26 cellular contexts compared by ENCODE assay signal in genomic region chr2:168171069-168171762, GRCh38.
DNase-seq lines count a peak whose midpoint lies in the region; ATAC-seq, FAIRE-seq and TF ChIP-seq lines count a peak whose summit lies in the region.
"Had no signal": no experiment of that assay in that cellular context is flagged by ENCODE, and none has a peak within 500 bp of the region (broad histone marks: within the 10 kb centered on the region; RNA-seq: fewer than 3 reads in every experiment).

No MANE protein-coding gene starts in this region.

- peaks cover 6% of the 10 kb centered on the region; the same call in 1 of the 2 replicates for H3K36me3 ChIP-seq in IMR-90 (ENCODE audit: control insufficient read depth, insufficient read depth, low read length)

- DNase-seq in DMS 273 (lab: John Stamatoyannopoulos, UW; ENCODE audit: unreplicated experiment) (peak; percentile 23), DMS 273 treated with DMSO at 0.1 percent for 48 hours (lab: John Stamatoyannopoulos, UW) (no peak), IMR-90 (no peak), amniotic epithelial cell (ENCODE audit: low read depth) (peak; percentile 28), posterior cingulate gyrus (peak in 6 of 10 donors; percentile 37 to 84 (median 70)), GM12892 (ENCODE audit: insufficient read length) (no peak), NCI-H526 (lab: John Stamatoyannopoulos, UW) (no peak), LoVo (ENCODE audit: low spot score) (no peak)
- DNase-seq: ACHN, DMS79, H9, HFFc6, Karpas-422, NCI-H1105, NCI-H2081, NCI-H2171, NCI-H345, NCI-H524, NCI-H82, PC-3, RPMI8226, SHP77 treated with DMSO at 0.1 percent for 48 hours, SK-N-SH, T-helper 2 cell had no signal

- no peak overlapping the region for H4K5ac ChIP-seq in IMR-90 (ENCODE audit: low read depth, low read length)

- H3K9me3 ChIP-seq in IMR-90 (ENCODE audit: control insufficient read depth, insufficient read depth, low read length), result no peaks in the 10 kb centered on the region
- H3K9me3 ChIP-seq: SK-N-SH had no signal

- in situ Hi-C loops in IMR-90 (cut with MboI; ENCODE audit: low sequenced_read_pairs), result no loop called here

- H3K27ac ChIP-seq in IMR-90 (ENCODE audit: insufficient read depth, low read length), result no peak overlapping the region
- H3K27ac ChIP-seq: 22Rv1 had no signal

- dilution Hi-C loops in IMR-90 (cut with HindIII; ENCODE audit: low sequenced_read_pairs, unreplicated experiment), result no loop called here

- CTCF ChIA-PET in IMR-90 (lab: Yijun Ruan, JAX), result interaction anchor here (1.2 kb wide), 1 partner anchor 21 kb away, joined by 3 read pairs; no protein-coding TSS in a partner anchor

- no peak overlapping the region for H3K4me2 ChIP-seq in IMR-90 (ENCODE audit: low read depth, low read length)
- H3K4me2 ChIP-seq: SK-N-SH had no signal

- TF ChIP-seq RAD21 in IMR-90 (IDR thresholded peaks at IDR 0.05; ENCODE audit: low read length), result no peak

- TF ChIP-seq POLR2A in IMR-90 (IDR thresholded peaks at IDR 0.05; ENCODE audit: low read depth, low read length) (no peak), GM12892 (IDR thresholded peaks at IDR 0.05; ENCODE audit: low read depth, low read length) (no peak)

- H3K18ac ChIP-seq in IMR-90 (ENCODE audit: low read depth, low read length), result no peak overlapping the region

- H2BK15ac ChIP-seq in IMR-90 (ENCODE audit: low read depth, low read length), result no peak overlapping the region

- no peaks in the 10 kb centered on the region for H3K27me3 ChIP-seq in IMR-90 (ENCODE audit: control insufficient read depth, insufficient read depth, low read length)

- peaks cover 44 to 63% of the 10 kb centered on the region in 2 experiments for H3K79me1 ChIP-seq in IMR-90 (ENCODE audit: low read depth in 1 of 2, low read length in 2 of 2)

- no CpG with 5 or more reads among the region's 7 CpGs for WGBS in IMR-90 (ENCODE audit: extremely low coverage in 2 of 2, insufficient read length in 1 of 2), 2 experiments

- peaks cover 19% of the 10 kb centered on the region for H3K9me1 ChIP-seq in IMR-90 (ENCODE audit: insufficient read depth, low read length)

- H3K14ac ChIP-seq in IMR-90 (replicated peaks; ENCODE audit: low read depth, low read length), result no peak overlapping the region

- no peak overlapping the region for H2BK5ac ChIP-seq in IMR-90 (ENCODE audit: low read depth, low read length, poor library complexity, severe bottlenecking)

- no peak overlapping the region for H4K91ac ChIP-seq in IMR-90 (ENCODE audit: insufficient read depth, low read depth, low read length)

- intact Hi-C loops in IMR-90 (cut with micrococcal nuclease) (no loop called here), posterior cingulate gyrus (cut with DNase I) (no loop called here)

- ATAC-seq in IMR-90 (ENCODE audit: low read depth), result no peak
- ATAC-seq: PC-3 had no signal

- H2AK5ac ChIP-seq in IMR-90 (ENCODE audit: low read depth, low read length), result no peak overlapping the region

- POLR2A ChIA-PET in IMR-90 (lab: Charles Lee; ENCODE audit: unreplicated experiment), result interaction anchor here (0.7 kb wide), 1 partner anchor 10 kb away, joined by 4 read pairs; no protein-coding TSS in a partner anchor

- H3K56ac ChIP-seq in IMR-90 (ENCODE audit: extremely low read depth, insufficient read depth, low read length), result no peak overlapping the region

- H3K4me1 ChIP-seq in IMR-90 (ENCODE audit: control insufficient read depth, insufficient read depth, low read length), result peaks cover 15% of the 10 kb centered on the region

- no peak overlapping the region for H3K23ac ChIP-seq in IMR-90 (ENCODE audit: low read depth, low read length)

- H2AFZ ChIP-seq in IMR-90 (replicated peaks; ENCODE audit: low read length, poor library complexity), result no peak overlapping the region

- TF ChIP-seq CTCF in IMR-90 (conservative IDR thresholded peaks at IDR 0.05; ENCODE audit: low read depth, low read length), result no peak

- no peak overlapping the region for H3K4me3 ChIP-seq in IMR-90 (ENCODE audit: insufficient read depth, low read depth, low read length)

- no peak overlapping the region for H4K8ac ChIP-seq in IMR-90 (ENCODE audit: low read depth in 2 of 2, low read length in 2 of 2)

- H4K20me1 ChIP-seq in IMR-90 (ENCODE audit: insufficient read depth, low read length), result peaks cover 11% of the 10 kb centered on the region

- H2BK120ac ChIP-seq in IMR-90 (ENCODE audit: low read depth, low read length), result no peak overlapping the region

- no TSS peak for BruUV-seq in IMR-90 (replicated peaks; lab: Mats Ljungman, UMichigan)

- H2BK20ac ChIP-seq in IMR-90 (ENCODE audit: low read depth, low read length), result no peak overlapping the region

- H3K4ac ChIP-seq in IMR-90 (ENCODE audit: low read depth, low read length), result no peak overlapping the region

- H2AK9ac ChIP-seq in IMR-90 (replicated peaks; ENCODE audit: low read depth, low read length, poor library complexity), result no peak overlapping the region

- no peak for FAIRE-seq in GM12892 (lab: Jason Lieb, UNC)
- FAIRE-seq: D721Med had no signal

- no peak overlapping the region for H3K9ac ChIP-seq in IMR-90 (ENCODE audit: low read depth, low read length)
- H3K9ac ChIP-seq: SK-N-SH had no signal

TF ChIP-seq in IMR-90, 13 proteins besides CTCF, POLR2A, EP300 and RAD21:
- TF ChIP-seq USF2 (IDR thresholded peaks at IDR 0.05; ENCODE audit: low read depth, low read length) (no peak), ELK1 (IDR thresholded peaks at IDR 0.05; ENCODE audit: borderline replicate concordance, low read depth, low read length) (no peak), CEBPB (IDR thresholded peaks at IDR 0.05; ENCODE audit: low read depth, low read length) (peak; percentile 43; the same call in 1 of the 2 replicates)

Comparison
In these comparisons a context has a peak if more than half of its experiments do, and no peak if none do; other contexts are left out.
1. DNase-seq: peak in DMS 273 (single experiment), amniotic epithelial cell (single experiment) and posterior cingulate gyrus (6 of 10); none in DMS 273 treated with DMSO at 0.1 percent for 48 hours (single experiment), IMR-90 (single experiment), GM12892 (single experiment), NCI-H526 (0 of 2) and LoVo (single experiment).